ENCODE assay signal across 26 cellular contexts in genomic region chr3:8420613-8421012, GRCh38.
DNase-seq lines count a peak whose midpoint lies in the region; ATAC-seq, FAIRE-seq and TF ChIP-seq lines count a peak whose summit lies in the region.
"Had no signal": no experiment of that assay in that cellular context is flagged by ENCODE, and none has a peak within 500 bp of the region (broad histone marks: within the 10 kb centered on the region; RNA-seq: fewer than 3 reads in every experiment).

No MANE protein-coding gene starts in this region.

- H4K20me1 ChIP-seq in HepG2 (ENCODE audit: insufficient read depth, low read length) = no peaks in the 10 kb centered on the region
- H4K20me1 ChIP-seq in Loucy (ENCODE audit: insufficient read depth, low read length, poor library complexity, severe bottlenecking) = no peaks in the 10 kb centered on the region
- H4K20me1 ChIP-seq: BLaER1 had no signal

- H3K4me3 Mint-ChIP-seq in progenitor cell of endocrine pancreas (ENCODE audit: low read depth) = no peak overlapping the region
- H3K4me3 Mint-ChIP-seq: CD4-positive, CD25-positive, alpha-beta regulatory T cell; H9 had no signal

- TF ChIP-seq CTCF in HepG2 (CRISPR knock-in tag; IDR thresholded peaks at IDR 0.05) (no peak), right lobe of liver (IDR thresholded peaks at IDR 0.05) (no peak), Loucy (conservative IDR thresholded peaks at IDR 0.05; ENCODE audit: low read length) (no peak), choroid plexus epithelial cell (conservative IDR thresholded peaks at IDR 0.05; ENCODE audit: low read depth, low read length) (no peak), progenitor cell of endocrine pancreas (IDR thresholded peaks at IDR 0.05; ENCODE audit: unreplicated experiment) (no peak)

- H3K27me3 ChIP-seq in HepG2 (ENCODE audit: control insufficient read depth in 1 of 2, insufficient read depth in 2 of 2, low read length in 2 of 2) = no peaks in the 10 kb centered on the region; a peak in 1 of 5 replicates
- no peaks in the 10 kb centered on the region for H3K27me3 ChIP-seq in right lobe of liver
- no peaks in the 10 kb centered on the region for H3K27me3 ChIP-seq in Loucy (ENCODE audit: insufficient read depth, low read length, poor library complexity, severe bottlenecking)
- H3K27me3 ChIP-seq: BLaER1 had no signal

- CTCF ChIA-PET in HepG2 (lab: Yijun Ruan, JAX; ENCODE audit: low intra/inter-chr PET ratio, low total read pairs) = no interaction called here

- peaks cover 3% of the 10 kb centered on the region for H3K4me1 Mint-ChIP-seq in progenitor cell of endocrine pancreas (ENCODE audit: low read depth)

- H3K27ac ChIP-seq in HepG2 (ENCODE audit: extremely low read length, insufficient read depth, low read length) (no peak overlapping the region), right lobe of liver (no peak overlapping the region)
- H3K27ac ChIP-seq: 22Rv1, BLaER1 had no signal

- no peaks in the 10 kb centered on the region for H3K9me2 ChIP-seq in Loucy (replicated peaks; ENCODE audit: low read depth, low read length)

- no peak overlapping the region for H3K4me3 ChIP-seq in HepG2 (replicated peaks in 1 of 3; ENCODE audit: insufficient read depth in 1 of 3, low read depth in 2 of 3, low read length in 3 of 3)
- H3K4me3 ChIP-seq in right lobe of liver = no peak overlapping the region
- H3K4me3 ChIP-seq in Loucy (ENCODE audit: low read length, poor library complexity, severe bottlenecking) = no peak overlapping the region
- H3K4me3 ChIP-seq in choroid plexus epithelial cell (ENCODE audit: low read depth, low read length) = no peak overlapping the region
- H3K4me3 ChIP-seq: BLaER1, GM12878 had no signal

- POLR2A ChIA-PET in HepG2 (lab: Yijun Ruan, JAX) = no interaction called here

- no peak for FAIRE-seq in HepG2 (lab: Jason Lieb, UNC)
- FAIRE-seq: G401.6, GM12878, RCC 7860 had no signal

- intact Hi-C loops in HepG2 (cut with micrococcal nuclease; ENCODE audit: unreplicated experiment) (no loop called here), right lobe of liver (cut with DNase I) (no loop called here), left cardiac atrium (cut with DNase I) (no loop called here)

- WGBS in HepG2 (ENCODE audit: low lambda C conversion rate) = 58% methylated on average over 2 of the region's 2 CpGs
- 77% methylated on average over 2 of the region's 2 CpGs for WGBS in right lobe of liver (ENCODE audit: insufficient coverage, low coverage, low lambda C conversion rate, missing lambda C conversion rate)

- H3K4me1 ChIP-seq in HepG2 (ENCODE audit: insufficient read depth, low read length) (no peaks in the 10 kb centered on the region), right lobe of liver (no peaks in the 10 kb centered on the region), Loucy (ENCODE audit: insufficient read depth, low read length, poor library complexity, severe bottlenecking) (peaks cover 5% of the 10 kb centered on the region)

- peaks cover 8% of the 10 kb centered on the region for H3K9me3 Mint-ChIP-seq in progenitor cell of endocrine pancreas (ENCODE audit: low read depth)

- no peaks in the 10 kb centered on the region for H3K27me3 Mint-ChIP-seq in progenitor cell of endocrine pancreas
- H3K27me3 Mint-ChIP-seq: CD4-positive, CD25-positive, alpha-beta regulatory T cell had no signal

- no TSS peak for BruUV-seq in HepG2 (replicated peaks; lab: Mats Ljungman, UMichigan)

- TF ChIP-seq EP300 in HepG2 (IDR thresholded peaks at IDR 0.05; ENCODE audit: low read depth in 2 of 2, low read length in 2 of 2) (no peak), HepG2 (CRISPR knock-in tag; IDR thresholded peaks at IDR 0.05; ENCODE audit: borderline replicate concordance) (no peak)

- H3K36me3 Mint-ChIP-seq in progenitor cell of endocrine pancreas (ENCODE audit: insufficient read depth) = peaks cover 2% of the 10 kb centered on the region
- H3K36me3 Mint-ChIP-seq: CD4-positive, CD25-positive, alpha-beta regulatory T cell had no signal

- no peak overlapping the region for H3K27ac Mint-ChIP-seq in progenitor cell of endocrine pancreas
- H3K27ac Mint-ChIP-seq: H9 had no signal

- H3K36me3 ChIP-seq in HepG2 (replicated peaks in 1 of 2; ENCODE audit: control insufficient read depth in 1 of 2, insufficient read depth in 2 of 2, low read length in 2 of 2) (no peaks in the 10 kb centered on the region), right lobe of liver (no peaks in the 10 kb centered on the region), Loucy (ENCODE audit: insufficient read depth, low read length) (no peaks in the 10 kb centered on the region)
- H3K36me3 ChIP-seq: BLaER1 had no signal

- in situ Hi-C loops in HepG2 (cut with HindIII; ENCODE audit: extremely low pct_ligation_motif_present, low pct_unique_long_range_greater_than_20kb) = no loop called here

- H3K4me2 ChIP-seq in HepG2 (ENCODE audit: low read depth, low read length) (no peak overlapping the region), Loucy (ENCODE audit: low read depth, low read length, poor library complexity, severe bottlenecking) (no peak overlapping the region)
- H3K4me2 ChIP-seq: BLaER1 had no signal

- H3F3A ChIP-seq in Loucy (ENCODE audit: low read depth) = no peaks in the 10 kb centered on the region

- no peak for ATAC-seq in HepG2
- ATAC-seq in right lobe of liver = no peak
- no peak for ATAC-seq in left cardiac atrium

- TF ChIP-seq RAD21 in HepG2 (CRISPR knock-in tag; IDR thresholded peaks at IDR 0.05) = no peak

- TF ChIP-seq POLR2A in HepG2 (IDR thresholded peaks at IDR 0.05; ENCODE audit: insufficient read depth in 1 of 2, low read depth in 2 of 2, low read length in 2 of 2) (no peak), right lobe of liver (IDR thresholded peaks at IDR 0.05) (no peak)

- H2AFZ ChIP-seq in HepG2 (ENCODE audit: low read length) = no peak overlapping the region
- peak overlapping the region; percentile 77 for H2AFZ ChIP-seq in Loucy (ENCODE audit: low read length)

- DNase-seq in HepG2 (ENCODE audit: low spot score) (no peak), right lobe of liver (no peak), choroid plexus epithelial cell (ENCODE audit: low read depth) (peak; percentile 26), left cardiac atrium (no peak), HPDE6-E6E7 (ENCODE audit: extremely low spot score) (no peak), progenitor cell of endocrine pancreas (ENCODE audit: low spot score, unreplicated experiment) (no peak), NCI-H748 treated with DMSO at 0.1 percent for 48 hours (lab: John Stamatoyannopoulos, UW) (no peak)
- DNase-seq: ACHN, DMS153, H9, NCI-H1092 treated with DMSO at 0.1 percent for 48 hours, NCI-H1436, NCI-H187, NCI-H2081 treated with DMSO at 0.1 percent for 48 hours, NCI-H2171 treated with DMSO at 0.1 percent for 48 hours, NCI-H345, NCI-H510A treated with DMSO at 0.1 percent for 48 hours, NCI-H774, SIG-M5 had no signal

- H3K79me2 ChIP-seq in HepG2 (ENCODE audit: insufficient read depth, low read length) (no peaks in the 10 kb centered on the region), Loucy (ENCODE audit: insufficient read depth, low read length) (no peaks in the 10 kb centered on the region)

- no peak overlapping the region for H3K9ac ChIP-seq in HepG2 (ENCODE audit: insufficient read depth, low read depth, low read length)
- no peak overlapping the region for H3K9ac ChIP-seq in Loucy (ENCODE audit: low read depth, low read length, poor library complexity, severe bottlenecking)
- H3K9ac ChIP-seq: BLaER1 had no signal

- H3K9me3 ChIP-seq in HepG2 (ENCODE audit: low read length) (peaks cover 7% of the 10 kb centered on the region; the same call in 1 of the 2 replicates), right lobe of liver (no peaks in the 10 kb centered on the region), Loucy (ENCODE audit: insufficient read depth, low read depth, low read length) (no peaks in the 10 kb centered on the region)

TF ChIP-seq in HepG2, 621 proteins besides CTCF, POLR2A, EP300 and RAD21 (continues in another document):
- TF ChIP-seq HNRNPL (IDR thresholded peaks at IDR 0.05; ENCODE audit: low read depth, low read length) = no peak
- TF ChIP-seq, protein P1, sequence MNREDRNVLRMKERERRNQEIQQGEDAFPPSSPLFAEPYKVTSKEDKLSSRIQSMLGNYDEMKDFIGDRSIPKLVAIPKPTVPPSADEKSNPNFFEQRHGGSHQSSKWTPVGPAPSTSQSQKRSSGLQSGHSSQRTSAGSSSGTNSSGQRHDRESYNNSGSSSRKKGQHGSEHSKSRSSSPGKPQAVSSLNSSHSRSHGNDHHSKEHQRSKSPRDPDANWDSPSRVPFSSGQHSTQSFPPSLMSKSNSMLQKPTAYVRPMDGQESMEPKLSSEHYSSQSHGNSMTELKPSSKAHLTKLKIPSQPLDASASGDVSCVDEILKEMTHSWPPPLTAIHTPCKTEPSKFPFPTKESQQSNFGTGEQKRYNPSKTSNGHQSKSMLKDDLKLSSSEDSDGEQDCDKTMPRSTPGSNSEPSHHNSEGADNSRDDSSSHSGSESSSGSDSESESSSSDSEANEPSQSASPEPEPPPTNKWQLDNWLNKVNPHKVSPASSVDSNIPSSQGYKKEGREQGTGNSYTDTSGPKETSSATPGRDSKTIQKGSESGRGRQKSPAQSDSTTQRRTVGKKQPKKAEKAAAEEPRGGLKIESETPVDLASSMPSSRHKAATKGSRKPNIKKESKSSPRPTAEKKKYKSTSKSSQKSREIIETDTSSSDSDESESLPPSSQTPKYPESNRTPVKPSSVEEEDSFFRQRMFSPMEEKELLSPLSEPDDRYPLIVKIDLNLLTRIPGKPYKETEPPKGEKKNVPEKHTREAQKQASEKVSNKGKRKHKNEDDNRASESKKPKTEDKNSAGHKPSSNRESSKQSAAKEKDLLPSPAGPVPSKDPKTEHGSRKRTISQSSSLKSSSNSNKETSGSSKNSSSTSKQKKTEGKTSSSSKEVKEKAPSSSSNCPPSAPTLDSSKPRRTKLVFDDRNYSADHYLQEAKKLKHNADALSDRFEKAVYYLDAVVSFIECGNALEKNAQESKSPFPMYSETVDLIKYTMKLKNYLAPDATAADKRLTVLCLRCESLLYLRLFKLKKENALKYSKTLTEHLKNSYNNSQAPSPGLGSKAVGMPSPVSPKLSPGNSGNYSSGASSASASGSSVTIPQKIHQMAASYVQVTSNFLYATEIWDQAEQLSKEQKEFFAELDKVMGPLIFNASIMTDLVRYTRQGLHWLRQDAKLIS (CRISPR knock-in tag; IDR thresholded peaks at IDR 0.05) = no peak
- TF ChIP-seq ZNF264 (CRISPR knock-in tag; IDR thresholded peaks at IDR 0.05) = no peak
- TF ChIP-seq ATF7 (IDR thresholded peaks at IDR 0.05) = peak; percentile 69; the same call in 1 of the 2 replicates
- TF ChIP-seq ATF7 (CRISPR knock-in tag; IDR thresholded peaks at IDR 0.05) = no peak
